8 cellular contexts compared by ENCODE assay signal in the genomic region with DNA sequence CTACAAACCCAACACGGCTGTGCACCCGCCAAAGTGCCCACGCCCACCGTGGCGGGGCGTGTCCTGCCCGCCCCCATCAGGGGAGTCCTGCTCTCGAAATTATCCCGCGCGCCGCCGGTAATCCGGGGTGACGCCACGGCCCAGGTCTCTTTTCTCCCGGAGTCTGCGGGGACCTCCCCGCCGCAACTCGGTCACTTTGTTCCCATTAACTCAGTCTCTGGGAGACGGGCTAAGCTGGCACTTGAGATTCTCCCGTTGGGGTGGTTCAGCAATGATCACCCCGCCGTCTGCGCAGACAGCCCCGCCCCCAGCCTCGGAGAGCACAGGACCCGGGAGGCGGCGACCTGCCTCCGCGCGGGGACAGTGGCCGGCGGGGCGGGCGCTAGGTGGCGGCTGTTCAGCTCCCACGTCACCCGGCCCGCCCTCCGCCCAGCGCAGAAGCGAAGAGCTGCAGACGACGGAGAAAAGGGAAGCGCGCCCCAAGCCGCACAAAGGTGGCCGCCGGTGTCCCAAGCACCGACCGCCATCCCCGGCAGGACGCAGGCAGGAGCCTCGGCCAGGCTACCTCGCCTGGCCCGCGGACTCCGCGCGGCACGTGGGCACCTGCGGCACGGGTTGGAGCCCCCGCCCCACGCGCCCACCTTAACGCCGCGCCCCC. TPM values are rescaled to one million over a fixed set of nuclear protein-coding genes. Genes with fewer than 3 reads are reported as not detected.
DNase-seq lines count a peak whose midpoint lies in the region; ATAC-seq and TF ChIP-seq lines count a peak whose summit lies in the region.

No MANE protein-coding gene starts in this region.

- DNase-seq in GM12865 (ENCODE audit: low read depth) = peak; percentile 96
- DNase-seq in HCEC 1CT = peak; percentile 8
- DNase-seq in SW480 (ENCODE audit: low spot score) = peak; percentile 82
- peak; percentile 91 for DNase-seq in activated naive CD8-positive, alpha-beta T cell treated with anti-CD3 and anti-CD28 coated beads, Interleukin-2, amount 50 U/mL, for 24 hours
- peak; percentile 40 to 46 for DNase-seq in hippocampal formation (lab: John Stamatoyannopoulos, UW)
- DNase-seq in sigmoid colon = peak; percentile 82
- DNase-seq in NCI-H446 (lab: John Stamatoyannopoulos, UW) = no peak

- H3K9me2 ChIP-seq in Loucy (replicated peaks; ENCODE audit: low read depth, low read length) = no peaks in the 10 kb centered on the region

- H3K4me2 ChIP-seq in Loucy (ENCODE audit: low read depth, low read length, poor library complexity, severe bottlenecking) = peak overlapping the region; percentile 82

- H3K4me3 Mint-ChIP-seq in activated naive CD8-positive, alpha-beta T cell treated with anti-CD3 and anti-CD28 coated beads, Interleukin-2, amount 50 U/mL, for 24 hours = peak overlapping the region; percentile 82

- TF ChIP-seq EP300 in sigmoid colon (IDR thresholded peaks at IDR 0.05) = no peak

- peak overlapping the region; percentile 84 for H3K4me3 ChIP-seq in GM12865 (ENCODE audit: low read depth, low read length)
- H3K4me3 ChIP-seq in Loucy (ENCODE audit: low read length, poor library complexity, severe bottlenecking) = peak overlapping the region; percentile 79
- peak overlapping the region; percentile 46 to 86 (median 62) for H3K4me3 ChIP-seq in sigmoid colon

- H3K36me3 Mint-ChIP-seq in activated naive CD8-positive, alpha-beta T cell treated with anti-CD3 and anti-CD28 coated beads, Interleukin-2, amount 50 U/mL, for 24 hours (ENCODE audit: low read depth) = peaks cover 3% of the 10 kb centered on the region

- no peaks in the 10 kb centered on the region for H4K20me1 ChIP-seq in Loucy (ENCODE audit: insufficient read depth, low read length, poor library complexity, severe bottlenecking)

- H3F3A ChIP-seq in Loucy (ENCODE audit: low read depth) = 0 out of 2 replicates have a peak, but pooled peaks cover 5% of the 10 kb centered on the region

- H3K27ac ChIP-seq in sigmoid colon = peak overlapping the region; percentile 47 to 72 (median 68)

- no peaks in the 10 kb centered on the region for H3K9me3 ChIP-seq in Loucy (ENCODE audit: insufficient read depth, low read depth, low read length)
- no peaks in the 10 kb centered on the region for H3K9me3 ChIP-seq in sigmoid colon

- H3K27me3 ChIP-seq in Loucy (ENCODE audit: insufficient read depth, low read length, poor library complexity, severe bottlenecking) = no peaks in the 10 kb centered on the region
- H3K27me3 ChIP-seq in sigmoid colon = peaks cover 4 to 49% (median 34%) of the 10 kb centered on the region in 3 donors

- peak overlapping the region; percentile 94 for H2AFZ ChIP-seq in Loucy (ENCODE audit: low read length)

- no peaks in the 10 kb centered on the region for H3K36me3 ChIP-seq in Loucy (ENCODE audit: insufficient read depth, low read length)
- no peaks in the 10 kb centered on the region for H3K36me3 ChIP-seq in sigmoid colon

- intact Hi-C loops in sigmoid colon (cut with DNase I) = no loop called here

- peak overlapping the region; percentile 82 for H3K27ac Mint-ChIP-seq in activated naive CD8-positive, alpha-beta T cell treated with anti-CD3 and anti-CD28 coated beads, Interleukin-2, amount 50 U/mL, for 24 hours

- peaks cover 29% of the 10 kb centered on the region for H3K27me3 Mint-ChIP-seq in activated naive CD8-positive, alpha-beta T cell treated with anti-CD3 and anti-CD28 coated beads, Interleukin-2, amount 50 U/mL, for 24 hours

- H3K4me1 ChIP-seq in Loucy (ENCODE audit: insufficient read depth, low read length, poor library complexity, severe bottlenecking) (peaks cover 26% of the 10 kb centered on the region), sigmoid colon (peaks cover 0 to 23% (median 17%) of the 10 kb centered on the region in 4 donors)

- peaks cover 45% of the 10 kb centered on the region for H3K4me1 Mint-ChIP-seq in activated naive CD8-positive, alpha-beta T cell treated with anti-CD3 and anti-CD28 coated beads, Interleukin-2, amount 50 U/mL, for 24 hours

- no peaks in the 10 kb centered on the region for H3K79me2 ChIP-seq in Loucy (ENCODE audit: insufficient read depth, low read length)

- peak; percentile 87 for ATAC-seq in activated naive CD8-positive, alpha-beta T cell treated with anti-CD3 and anti-CD28 coated beads, Interleukin-2, amount 50 U/mL, for 24 hours

- peak in 1 of 2 donors; percentile 76 for TF ChIP-seq POLR2A in sigmoid colon (IDR thresholded peaks at IDR 0.05)

- TF ChIP-seq CTCF in GM12865 (IDR thresholded peaks at IDR 0.05; ENCODE audit: insufficient read depth, low read depth, low read length, missing control alignments) = peak; percentile 18
- TF ChIP-seq CTCF in Loucy (conservative IDR thresholded peaks at IDR 0.05; ENCODE audit: low read length) = 0 out of 2 replicates have a peak, but pooled peaks have one; percentile 16
- TF ChIP-seq CTCF in sigmoid colon (IDR thresholded peaks at IDR 0.05) = no peak

- peak overlapping the region; percentile 92 for H3K9ac ChIP-seq in Loucy (ENCODE audit: low read depth, low read length, poor library complexity, severe bottlenecking)

- 0% methylated on average over 72 of the region's 72 CpGs for WGBS in sigmoid colon, 2 donors

- peaks cover 4% of the 10 kb centered on the region for H3K9me3 Mint-ChIP-seq in activated naive CD8-positive, alpha-beta T cell treated with anti-CD3 and anti-CD28 coated beads, Interleukin-2, amount 50 U/mL, for 24 hours

RNA-seq across cellular contexts. Expression of a gene that starts 31.5 kb away (rescaled TPM):
- total RNA-seq in sigmoid colon = 100 to 1,000 TPM; 110 to 200 (median 171) TPM
- 100 to 1,000 TPM; 300 to 370 (median 302) TPM for polyA plus RNA-seq in sigmoid colon

RNA-seq across cellular contexts. Expression of a gene that starts 55.8 kb away (rescaled TPM):
- total RNA-seq in sigmoid colon = 10 to 100 TPM in 3 of 4 donors, 1 to 10 TPM in 1; 9.8 to 31.3 (median 13.2) TPM
- 10 to 100 TPM; 12.7 to 16.2 (median 14.4) TPM for polyA plus RNA-seq in sigmoid colon

Comparison
In these comparisons a context has a peak if more than half of its experiments do, and no peak if none do; other contexts are left out.
1. DNase-seq: peak in GM12865 (single experiment), HCEC 1CT (single experiment), SW480 (single experiment), activated naive CD8-positive, alpha-beta T cell treated with anti-CD3 and anti-CD28 coated beads, Interleukin-2, amount 50 U/mL, for 24 hours (single experiment), hippocampal formation (2 of 2) and sigmoid colon (single experiment); none in NCI-H446 (0 of 2).
2. CTCF ChIP-seq: peak in GM12865 (single experiment) and Loucy (single experiment); none in sigmoid colon (0 of 4).
3. Peak in every context shown above with its lines, with median percentiles within 50 percentile points of each other: H3K4me3 ChIP-seq.